ENCODE assay signal across 15 cellular contexts in the genomic region with DNA sequence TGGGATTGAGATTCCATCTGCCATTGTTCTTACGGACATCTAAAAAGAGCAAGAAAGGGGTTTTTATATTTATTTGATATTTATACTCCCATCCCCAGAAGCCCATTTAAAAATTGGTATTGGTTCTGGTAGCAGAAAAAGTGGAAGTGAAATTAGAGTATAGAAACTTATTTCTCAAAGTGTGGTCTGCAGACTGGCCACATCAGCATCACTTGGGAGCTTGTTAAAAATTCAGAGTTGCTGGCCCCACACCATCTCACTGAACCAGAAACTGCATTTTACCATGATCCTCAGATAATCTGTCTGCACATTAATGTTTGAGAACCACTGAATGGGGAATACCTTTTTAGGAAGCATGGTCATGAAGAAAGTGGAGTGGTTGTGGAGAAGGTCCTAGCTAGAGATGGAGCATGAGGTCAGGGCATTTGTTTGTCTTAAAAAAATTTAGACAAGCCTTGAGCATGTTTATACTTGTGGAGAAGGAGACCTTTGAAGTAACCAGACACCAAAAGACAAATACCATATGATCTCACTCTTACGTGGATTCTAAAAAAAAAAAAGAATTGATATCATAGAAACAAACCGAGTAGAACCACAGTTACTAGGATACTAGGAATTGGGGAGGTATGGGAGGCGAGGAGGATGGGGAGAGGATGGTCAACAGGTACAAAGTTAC.
DNase-seq lines count a peak whose midpoint lies in the region; ATAC-seq and TF ChIP-seq lines count a peak whose summit lies in the region.
"Had no signal": no experiment of that assay in that cellular context is flagged by ENCODE, and none has a peak within 500 bp of the region (broad histone marks: within the 10 kb centered on the region; RNA-seq: fewer than 3 reads in every experiment).

No MANE protein-coding gene starts in this region.

- no peaks in the 10 kb centered on the region for H3K4me1 ChIP-seq in gastrocnemius medialis

- no peaks in the 10 kb centered on the region for H3K9me3 ChIP-seq in gastrocnemius medialis

- peak; percentile 1 for DNase-seq in GM06990 (ENCODE audit: extremely low read depth, insufficient read length)
- DNase-seq in activated CD8-positive, alpha-beta memory T cell treated with anti-CD3 and anti-CD28 coated beads for 24 hours, result no peak
- no peak for DNase-seq in SW 1271 (lab: John Stamatoyannopoulos, UW)
- no peak for DNase-seq in gastrocnemius medialis
- no peak for DNase-seq in DMS153 (lab: John Stamatoyannopoulos, UW)
- DNase-seq: activated naive CD4-positive, alpha-beta T cell treated with anti-CD3 and anti-CD28 coated beads, Interleukin-2, amount 10 ng/mL, durations not matched to agents 7 days and 5 days; caudate nucleus; DMS 273 treated with DMSO at 0.1 percent for 48 hours; NCI-H1105; NCI-H510A treated with DMSO at 0.1 percent for 48 hours; stimulated activated CD4-positive, alpha-beta T cell treated with anti-CD3 and anti-CD28 coated beads, Interleukin-2, amount 100 ng/mL, for 24 hours had no signal

- peak; percentile 76 for ATAC-seq in GM19372 (IDR thresholded peaks at IDR 0.05; ENCODE audit: low read depth, unreplicated experiment)
- ATAC-seq in HG02759 (IDR thresholded peaks at IDR 0.05; ENCODE audit: unreplicated experiment), result peak; percentile 60
- peak; percentile 68 for ATAC-seq in HG03439 (IDR thresholded peaks at IDR 0.05; ENCODE audit: unreplicated experiment)
- ATAC-seq in gastrocnemius medialis, result no peak
- ATAC-seq: HCT116 had no signal

- no peaks in the 10 kb centered on the region for H3K36me3 ChIP-seq in GM06990 (ENCODE audit: control insufficient read depth, insufficient read depth, low read length)
- no peaks in the 10 kb centered on the region for H3K36me3 ChIP-seq in gastrocnemius medialis

- no peaks in the 10 kb centered on the region for H3K27me3 ChIP-seq in GM06990 (replicated peaks; ENCODE audit: control insufficient read depth, insufficient read depth, low read length)
- no peaks in the 10 kb centered on the region for H3K27me3 ChIP-seq in gastrocnemius medialis

- intact Hi-C loops in gastrocnemius medialis (cut with DNase I; ENCODE audit: low total_unique reads), result no loop called here

- H3K4me3 ChIP-seq in GM06990 (replicated peaks; ENCODE audit: low read depth, low read length) (no peak overlapping the region), gastrocnemius medialis (no peak overlapping the region)

- H3K27ac ChIP-seq in gastrocnemius medialis, result no peak overlapping the region

- in situ Hi-C loops in gastrocnemius medialis (cut with MboI; ENCODE audit: low sequenced_read_pairs in 4 of 4), result no loop called here

- TF ChIP-seq CTCF in GM06990 (IDR thresholded peaks at IDR 0.05; ENCODE audit: insufficient read depth, low read length, poor library complexity, severe bottlenecking) (no peak), gastrocnemius medialis (IDR thresholded peaks at IDR 0.05 in 4 of 5, conservative IDR thresholded peaks at IDR 0.05 in 1 of 5) (no peak)

- no peak for TF ChIP-seq POLR2A in gastrocnemius medialis (IDR thresholded peaks at IDR 0.05)

Comparison
In these comparisons a context has a peak if more than half of its experiments do, and no peak if none do; other contexts are left out.
1. ATAC-seq: peak in GM19372 (single experiment), HG02759 (single experiment) and HG03439 (single experiment); none in gastrocnemius medialis (0 of 2).